In the genomic region with DNA sequence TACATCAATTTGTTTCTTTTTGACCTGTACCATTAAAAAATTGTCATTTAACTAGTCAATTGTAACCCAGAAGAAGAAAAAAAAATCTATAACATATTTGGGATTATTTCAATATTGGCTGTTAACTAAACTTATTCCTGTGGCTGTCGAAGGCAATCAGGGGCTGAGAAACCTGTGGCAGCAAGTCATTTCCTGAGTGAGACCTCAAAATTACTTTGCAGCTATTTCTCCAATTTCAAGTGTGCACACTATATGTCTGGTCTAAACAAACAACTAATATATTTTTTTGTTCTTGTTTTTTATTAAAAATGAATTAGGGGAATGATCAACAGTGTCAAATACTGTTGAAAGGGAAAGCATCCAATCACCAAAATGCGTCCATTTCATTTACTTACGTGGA, we compare ENCODE assay signal across 24 cellular contexts.
"Had no signal": no experiment of that assay in that cellular context is flagged by ENCODE, and none has a peak within 500 bp of the region (broad histone marks: within the 10 kb centered on the region; RNA-seq: fewer than 3 reads in every experiment).

No MANE protein-coding gene starts in this region.

- H3K27ac ChIP-seq: colonic mucosa, coronary artery, dorsolateral prefrontal cortex, epithelial cell of prostate, esophagus muscularis mucosa, foreskin keratinocyte, gastrocnemius medialis, gastroesophageal sphincter, heart left ventricle, heart right ventricle, hepatocyte had no signal

- H2AFZ ChIP-seq: hepatocyte had no signal

- DNase-seq: colonic mucosa; cortex of kidney; dermis blood vessel endothelial cell; dorsolateral prefrontal cortex; effector CD4-positive, alpha-beta T cell; effector CD8-positive, alpha-beta T cell; effector memory CD4-positive, alpha-beta T cell; effector memory CD8-positive, alpha-beta T cell; endodermal cell; erythroblast; foreskin fibroblast; foreskin keratinocyte; foreskin melanocyte; gastrocnemius medialis; glutamatergic neuron; head of caudate nucleus; heart left ventricle; heart right ventricle had no signal

- H3K4me3 ChIP-seq: colonic mucosa, coronary artery, dorsolateral prefrontal cortex, esophagus muscularis mucosa, gastrocnemius medialis, gastroesophageal sphincter, heart left ventricle, heart right ventricle, hepatocyte had no signal

- H3K27me3 ChIP-seq: colonic mucosa, dorsolateral prefrontal cortex, esophagus muscularis mucosa, foreskin keratinocyte, gastrocnemius medialis, gastroesophageal sphincter, heart left ventricle, heart right ventricle, hepatocyte had no signal

- H3K4me2 ChIP-seq: hepatocyte had no signal

- H3K9me3 ChIP-seq: colonic mucosa had no signal

- H3K79me2 ChIP-seq: hepatocyte had no signal

- H3K4me1 ChIP-seq: colonic mucosa, esophagus muscularis mucosa, foreskin keratinocyte, gastrocnemius medialis, gastroesophageal sphincter, heart left ventricle, heart right ventricle had no signal

- ATAC-seq: effector memory CD8-positive, alpha-beta T cell; esophagus mucosa; foreskin keratinocyte; gastrocnemius medialis; gastroesophageal sphincter; heart left ventricle; heart right ventricle had no signal

- H3K36me3 ChIP-seq: colonic mucosa, esophagus muscularis mucosa, gastrocnemius medialis, gastroesophageal sphincter, heart left ventricle, heart right ventricle had no signal
